Comparison of ENCODE assay signal across 30 cellular contexts in genomic region chr5:154878642-154879335, GRCh38. TPM values are rescaled to one million over a fixed set of nuclear protein-coding genes. Genes with fewer than 3 reads are reported as not detected.
DNase-seq lines count a peak whose midpoint lies in the region; ATAC-seq, FAIRE-seq and TF ChIP-seq lines count a peak whose summit lies in the region.
"Had no signal": no experiment of that assay in that cellular context is flagged by ENCODE, and none has a peak within 500 bp of the region (broad histone marks: within the 10 kb centered on the region; RNA-seq: fewer than 3 reads in every experiment).

No MANE protein-coding gene starts in this region.

- H3K36me3 Mint-ChIP-seq in astrocyte (ENCODE audit: low read depth, unreplicated experiment) = peaks cover 47% of the 10 kb centered on the region

- H3K4me1 ChIP-seq in HEK293 (ENCODE audit: control insufficient read depth, insufficient read depth, low read length) (no peaks in the 10 kb centered on the region), astrocyte (ENCODE audit: insufficient read depth, low read length) (no peaks in the 10 kb centered on the region), mucosa of descending colon (ENCODE audit: low read depth) (no peaks in the 10 kb centered on the region), SJCRH30 (no peaks in the 10 kb centered on the region)
- H3K4me1 ChIP-seq: BE2C, esophagus squamous epithelium, right atrium auricular region had no signal

- peak; percentile 2 for DNase-seq in ACHN
- DNase-seq in astrocyte (ENCODE audit: low read depth) = peak; percentile 13
- DNase-seq in fibroblast of peridontal ligament (ENCODE audit: extremely low read depth) = peak; percentile 8
- no peak for DNase-seq in mucosa of descending colon
- no peak for DNase-seq in SJCRH30
- DNase-seq: activated CD4-positive, alpha-beta T cell treated with anti-CD3 and anti-CD28 coated beads, Interleukin-2, amount 10 ng/mL, durations not matched to agents 7 days and 5 days; activated naive CD4-positive, alpha-beta T cell treated with Interleukin-2 at 50 U/mL for 16 hours; activated T-cell treated with anti-CD3 and anti-CD28 coated beads, Interleukin-2, amount 50 U/mL, for 72 hours; BE2C; CD8-positive, alpha-beta memory T cell; esophagus squamous epithelium; GDM1; Kasumi-1; NCI-H1694; NCI-H524 treated with DMSO at 0.1 percent for 48 hours; NK-92 treated with Interleukin-12 subunit alpha and Interleukin-12 subunit beta, amount 100 ng/mL, for 24 hours; SIG-M5; stimulated activated CD4-positive, alpha-beta T cell treated with anti-CD3 and anti-CD28 coated beads, Interleukin-2, amount 100 ng/mL, for 48 hours; substantia nigra; T1000 had no signal

- no peaks in the 10 kb centered on the region for H3K27me3 ChIP-seq in astrocyte (ENCODE audit: insufficient read depth, low read length)
- no peaks in the 10 kb centered on the region for H3K27me3 ChIP-seq in SJCRH30
- H3K27me3 ChIP-seq: BE2C, esophagus squamous epithelium, right atrium auricular region had no signal

- CTCF ChIA-PET in HEK293 (lab: Yijun Ruan, JAX) = no interaction called here

- in situ Hi-C loops in ACHN (cut with HindIII; ENCODE audit: low pct_ligation_motif_present, low pct_unique_long_range_greater_than_20kb, low sequenced_read_pairs) = no loop called here

- no peaks in the 10 kb centered on the region for H3K79me2 ChIP-seq in astrocyte (ENCODE audit: insufficient read depth, low read length)

- POLR2A ChIA-PET in HEK293 (lab: Yijun Ruan, JAX) = no interaction called here

- no peak overlapping the region for H3K4me2 ChIP-seq in astrocyte (ENCODE audit: low read length)

- no peaks in the 10 kb centered on the region for H3K9me3 ChIP-seq in HEK293 (ENCODE audit: control insufficient read depth, insufficient read depth, low read depth, low read length)
- H3K9me3 ChIP-seq in astrocyte (ENCODE audit: insufficient read depth, low read depth, low read length) = peaks cover 9% of the 10 kb centered on the region
- peaks cover 12% of the 10 kb centered on the region for H3K9me3 ChIP-seq in mucosa of descending colon
- H3K9me3 ChIP-seq in SJCRH30 (replicated peaks) = no peaks in the 10 kb centered on the region
- H3K9me3 ChIP-seq: BE2C had no signal

- H3K27me3 Mint-ChIP-seq in astrocyte (ENCODE audit: low read depth, unreplicated experiment) = no peaks in the 10 kb centered on the region
- H3K27me3 Mint-ChIP-seq: activated CD4-positive, alpha-beta T cell treated with anti-CD3 and anti-CD28 coated beads, Interleukin-2, amount 10 ng/mL, durations not matched to agents 7 days and 5 days; type B pancreatic cell had no signal

- H3K27ac ChIP-seq in HEK293 (ENCODE audit: extremely low read depth, low read depth, low read length) (no peak overlapping the region), astrocyte (ENCODE audit: low read depth, low read length) (no peak overlapping the region), SJCRH30 (no peak overlapping the region)
- H3K27ac ChIP-seq: coronary artery, esophagus squamous epithelium, right atrium auricular region had no signal

- TF ChIP-seq CTCF in HEK293 (tag by site-specific recombination; IDR thresholded peaks at IDR 0.05) (no peak), astrocyte (IDR thresholded peaks at IDR 0.05; ENCODE audit: insufficient read depth, low read depth, low read length) (no peak), mucosa of descending colon (IDR thresholded peaks at IDR 0.05) (no peak)

- H3K27ac Mint-ChIP-seq in astrocyte (ENCODE audit: unreplicated experiment) = no peak overlapping the region
- H3K27ac Mint-ChIP-seq: activated CD4-positive, alpha-beta T cell treated with anti-CD3 and anti-CD28 coated beads, Interleukin-2, amount 10 ng/mL, durations not matched to agents 7 days and 5 days; activated T-cell treated with anti-CD3 and anti-CD28 coated beads, Interleukin-2, amount 50 U/mL, for 72 hours; type B pancreatic cell; WTC11 had no signal

- FAIRE-seq in astrocyte (lab: Jason Lieb, UNC) = no peak
- FAIRE-seq: bronchial epithelial cell, islet of Langerhans had no signal

- no peak overlapping the region for H3K4me3 Mint-ChIP-seq in astrocyte (ENCODE audit: unreplicated experiment)
- H3K4me3 Mint-ChIP-seq: activated CD4-positive, alpha-beta T cell treated with anti-CD3 and anti-CD28 coated beads, Interleukin-2, amount 10 ng/mL, durations not matched to agents 7 days and 5 days; activated T-cell treated with anti-CD3 and anti-CD28 coated beads, Interleukin-2, amount 50 U/mL, for 72 hours; CD8-positive, alpha-beta memory T cell; type B pancreatic cell; WTC11 had no signal

- no peaks in the 10 kb centered on the region for H4K20me1 ChIP-seq in astrocyte (ENCODE audit: insufficient read depth, low read length)

- no peak overlapping the region for H2AFZ ChIP-seq in astrocyte (ENCODE audit: low read depth, low read length)

- H3K4me1 Mint-ChIP-seq in astrocyte (ENCODE audit: low read depth, unreplicated experiment) = no peaks in the 10 kb centered on the region
- H3K4me1 Mint-ChIP-seq: activated CD4-positive, alpha-beta T cell treated with anti-CD3 and anti-CD28 coated beads, Interleukin-2, amount 10 ng/mL, durations not matched to agents 7 days and 5 days; CD8-positive, alpha-beta memory T cell; WTC11 had no signal

- peaks cover 23% of the 10 kb centered on the region for H3K9me3 Mint-ChIP-seq in astrocyte (ENCODE audit: unreplicated experiment)

- H3K4me3 ChIP-seq in HEK293 (ENCODE audit: low read depth, low read length) = no peak overlapping the region
- no peak overlapping the region for H3K4me3 ChIP-seq in astrocyte (ENCODE audit: insufficient read depth, low read depth, low read length)
- no peak overlapping the region for H3K4me3 ChIP-seq in mucosa of descending colon
- H3K4me3 ChIP-seq in SJCRH30 = no peak overlapping the region
- H3K4me3 ChIP-seq: coronary artery, esophagus squamous epithelium, right atrium auricular region had no signal

- intact Hi-C loops in mucosa of descending colon (cut with DNase I, micrococcal nuclease) = no loop called here

- peaks cover 30 to 44% of the 10 kb centered on the region in 2 experiments for H3K36me3 ChIP-seq in HEK293 (ENCODE audit: control insufficient read depth in 2 of 2, insufficient read depth in 1 of 2, low read length in 2 of 2)
- peaks cover 19% of the 10 kb centered on the region for H3K36me3 ChIP-seq in astrocyte (ENCODE audit: insufficient read depth, low read length)
- no peaks in the 10 kb centered on the region for H3K36me3 ChIP-seq in mucosa of descending colon (ENCODE audit: low read depth)
- peaks cover 28% of the 10 kb centered on the region for H3K36me3 ChIP-seq in SJCRH30

- ATAC-seq in mucosa of descending colon (no peak), GM21723 (IDR thresholded peaks at IDR 0.05; ENCODE audit: unreplicated experiment) (no peak), HG02678 (IDR thresholded peaks at IDR 0.05; ENCODE audit: unreplicated experiment) (no peak)
- ATAC-seq: activated T-cell treated with anti-CD3 and anti-CD28 coated beads, Interleukin-2, amount 50 U/mL, for 72 hours; Panc1; WTC11 had no signal

- H3K9ac ChIP-seq in astrocyte (ENCODE audit: low read length) = no peak overlapping the region

TF ChIP-seq in HEK293, 187 proteins besides CTCF, POLR2A, EP300 and RAD21:
- TF ChIP-seq SETDB1 (IDR thresholded peaks at IDR 0.05; ENCODE audit: insufficient read length, low read length) = peak; percentile 92
- TF ChIP-seq TRIM28 (IDR thresholded peaks at IDR 0.05; ENCODE audit: borderline replicate concordance, low read length) = peak; percentile 54; the same call in 1 of the 2 replicates
- no peak for TF ChIP-seq PRDM4 (tag by site-specific recombination; IDR thresholded peaks at IDR 0.05)
- peak; percentile 58; the same call in 1 of the 2 replicates for TF ChIP-seq ZNF561 (tag by site-specific recombination; IDR thresholded peaks at IDR 0.05; ENCODE audit: borderline replicate concordance)
- no peak for TF ChIP-seq ZNF701 (tag by site-specific recombination; IDR thresholded peaks at IDR 0.05)
- no peak for TF ChIP-seq ZBTB1 (tag by site-specific recombination; IDR thresholded peaks at IDR 0.05)

RNA-seq across cellular contexts. Expression of gene CNOT8, which starts 20.4 kb away (rescaled TPM):
- 40.1 and 45.6 TPM in 2 replicates for total RNA-seq in astrocyte
- 10 to 100 TPM; 55.4 to 60.3 (median 58.9) TPM for total RNA-seq in mucosa of descending colon
- total RNA-seq in SJCRH30 (2014; rRNA removed; shearing (Covaris generic)) = 64.4 and 65.5 TPM in 2 replicates

RNA-seq across cellular contexts. Expression of gene FAXDC2, which starts 28.4 kb away (rescaled TPM):
- total RNA-seq in astrocyte (3.6 and 3.7 TPM in 2 replicates), mucosa of descending colon (10 to 100 TPM; 18.1 to 55.9 (median 20.9) TPM)
- 2.6 and 4.2 TPM in 2 replicates for total RNA-seq in SJCRH30 (2014; rRNA removed; shearing (Covaris generic))
- total RNA-seq: activated CD4-positive, alpha-beta T cell treated with anti-CD3 and anti-CD28 coated beads, Interleukin-2, amount 10 ng/mL, durations not matched to agents 7 days and 5 days had no signal

RNA-seq across cellular contexts. Expression of gene GEMIN5, which starts 59.2 kb away (rescaled TPM):
- total RNA-seq in astrocyte (13.8 and 14.8 TPM in 2 replicates), mucosa of descending colon (10 to 100 TPM in 1 of 3 donors, 1 to 10 TPM in 2; 6.8 to 15.5 (median 9.3) TPM)
- 47.1 and 47.7 TPM in 2 replicates for total RNA-seq in SJCRH30 (2014; rRNA removed; shearing (Covaris generic))

Comparison
In these comparisons a context has a peak if more than half of its experiments do, and no peak if none do; other contexts are left out.
1. DNase-seq: peak in ACHN (single experiment), astrocyte (single experiment) and fibroblast of peridontal ligament (single experiment); none in mucosa of descending colon (0 of 3) and SJCRH30 (0 of 2).